25 cellular contexts compared by ENCODE assay signal in genomic region chr3:84194032-84194431, GRCh38.
"Had no signal": no experiment of that assay in that cellular context is flagged by ENCODE, and none has a peak within 500 bp of the region (broad histone marks: within the 10 kb centered on the region; RNA-seq: fewer than 3 reads in every experiment).

No MANE protein-coding gene starts in this region.

- H3K9me3 ChIP-seq: gastrocnemius medialis, prostate gland, thyroid gland, vagina had no signal

- H3K36me3 ChIP-seq: gastrocnemius medialis, ovary, prostate gland, stomach, thyroid gland, upper lobe of left lung, vagina had no signal

- H3K27me3 ChIP-seq: gastrocnemius medialis, ovary, stomach, thyroid gland, upper lobe of left lung, vagina had no signal

- FAIRE-seq: colon, kidney had no signal

- H3K27ac ChIP-seq: gastrocnemius medialis, ovary, prostate gland, skin epidermis, stomach, thyroid gland, upper lobe of left lung, vagina had no signal

- ATAC-seq: activated naive CD8-positive, alpha-beta T cell treated with anti-CD3 and anti-CD28 coated beads, Interleukin-2, amount 50 U/mL, for 24 hours; gastrocnemius medialis; left colon; naive thymus-derived CD4-positive, alpha-beta T cell; sciatic nerve; stimulated activated effector memory CD8-positive, alpha-beta T cell treated with anti-CD3 and anti-CD28 coated beads, Interleukin-12 subunit alpha, Interleukin-12 subunit beta, amount 100 ng/mL, for 72 hours had no signal

- DNase-seq: activated CD4-positive, alpha-beta T cell treated with anti-CD3 and anti-CD28 coated beads for 4 hours; activated CD4-positive, alpha-beta T cell treated with anti-CD3 and anti-CD28 coated beads, Interleukin-2, amount 50 U/mL, for 48 hours; activated naive CD8-positive, alpha-beta T cell treated with anti-CD3 and anti-CD28 coated beads, Interleukin-2, amount 50 U/mL, for 24 hours; activated T-cell treated with anti-CD3 and anti-CD28 coated beads, Interleukin-2, amount 50 U/mL, for 48 hours; dermis blood vessel endothelial cell; effector CD4-positive, alpha-beta T cell; gastrocnemius medialis; glutamatergic neuron; kidney; left colon; midbrain; naive thymus-derived CD4-positive, alpha-beta T cell; ovary; retina; stimulated activated CD4-positive, alpha-beta T cell treated with anti-CD3 and anti-CD28 coated beads, Interleukin-4, amount 100 ng/mL, for 24 hours; stomach; T-helper 1 cell; thyroid gland; upper lobe of left lung had no signal

- H3K4me1 ChIP-seq: gastrocnemius medialis, prostate gland, stomach, thyroid gland, upper lobe of left lung, vagina had no signal

- H3K4me3 ChIP-seq: gastrocnemius medialis, ovary, prostate gland, skin epidermis, stomach, thyroid gland, upper lobe of left lung, vagina had no signal
